In genomic region chr6:163608060-163608752, GRCh38 we compare ENCODE assay signal across 24 cellular contexts.
"Had no signal": no experiment of that assay in that cellular context is flagged by ENCODE, and none has a peak within 500 bp of the region (broad histone marks: within the 10 kb centered on the region; RNA-seq: fewer than 3 reads in every experiment).

No MANE protein-coding gene starts in this region.

- H3K27me3 Mint-ChIP-seq: brain had no signal

- H3K9me3 ChIP-seq: left ventricle myocardium inferior, ovary, prostate gland, stomach, suprapubic skin, tibial nerve, uterus had no signal

- H3K4me1 Mint-ChIP-seq: activated T-helper 17 cell treated with anti-CD3 and anti-CD28 coated beads, Interleukin-2, amount 50 U/mL, for 72 hours had no signal

- H3K36me3 ChIP-seq: left ventricle myocardium inferior, ovary, prostate gland, stomach, suprapubic skin, tibial nerve, uterus had no signal

- H3K27me3 ChIP-seq: foreskin keratinocyte, hepatocyte, ovary, stomach, suprapubic skin, tibial nerve, uterus had no signal

- H3K27ac Mint-ChIP-seq: activated T-cell treated with anti-CD3 and anti-CD28 coated beads, Interleukin-2, amount 50 U/mL, for 24 hours; activated T-helper 17 cell treated with anti-CD3 and anti-CD28 coated beads, Interleukin-2, amount 50 U/mL, for 72 hours; dendritic cell treated with granulocyte-macrophage colony-stimulating factor and Interleukin-4, amounts not matched to agents 40 ng/mL and 50 ng/mL, for 4 days; T-helper 2 cell treated with Interferon-gamma antibody and Interleukin-4, amounts not matched to agents 5 μg/mL and 100 μg/mL, for 36 hours had no signal

- H3K4me1 ChIP-seq: foreskin keratinocyte, prostate gland, stomach, suprapubic skin, tibial nerve, uterus had no signal

- H3K27ac ChIP-seq: foreskin keratinocyte, hepatocyte, left ventricle myocardium inferior, ovary, prostate gland, stomach, suprapubic skin, tibial nerve, uterus had no signal

- H3K4me3 Mint-ChIP-seq: activated T-cell treated with anti-CD3 and anti-CD28 coated beads, Interleukin-2, amount 50 U/mL, for 24 hours; activated T-helper 17 cell treated with anti-CD3 and anti-CD28 coated beads, Interleukin-2, amount 50 U/mL, for 72 hours; brain; dendritic cell treated with granulocyte-macrophage colony-stimulating factor and Interleukin-4, amounts not matched to agents 40 ng/mL and 50 ng/mL, for 4 days; T-helper 2 cell treated with Interferon-gamma antibody and Interleukin-4, amounts not matched to agents 5 μg/mL and 100 μg/mL, for 36 hours had no signal

- H3K9me3 Mint-ChIP-seq: activated T-helper 17 cell treated with anti-CD3 and anti-CD28 coated beads, Interleukin-2, amount 50 U/mL, for 72 hours; immature natural killer cell; T-helper 2 cell treated with Interferon-gamma antibody and Interleukin-4, amounts not matched to agents 5 μg/mL and 100 μg/mL, for 36 hours had no signal

- DNase-seq: activated CD4-positive, alpha-beta T cell treated with anti-CD3 and anti-CD28 coated beads for 1 hour; activated CD8-positive, alpha-beta memory T cell treated with anti-CD3 and anti-CD28 coated beads for 24 hours; activated CD8-positive, alpha-beta memory T cell treated with anti-CD3 and anti-CD28 coated beads, Interleukin-2, amount 50 U/mL, for 4 hours; activated T-cell treated with anti-CD3 and anti-CD28 coated beads, Interleukin-2, amount 50 U/mL, for 24 hours; aorta; effector CD4-positive, alpha-beta T cell; erythroblast; foreskin keratinocyte; left ventricle myocardium inferior; midbrain; ovary; stimulated activated CD4-positive, alpha-beta T cell treated with anti-CD3 and anti-CD28 coated beads, Interleukin-4, amount 100 ng/mL, for 4 hours; stomach; uterus had no signal

- H3K4me3 ChIP-seq: hepatocyte, left ventricle myocardium inferior, ovary, prostate gland, stomach, suprapubic skin, tibial nerve, uterus had no signal

- H3K36me3 Mint-ChIP-seq: activated naive CD4-positive, alpha-beta T cell treated with anti-CD3 and anti-CD28 coated beads, Interleukin-2, amount 50 U/mL, for 72 hours; brain; immature natural killer cell had no signal

- ATAC-seq: activated naive CD4-positive, alpha-beta T cell treated with anti-CD3 and anti-CD28 coated beads, Interleukin-2, amount 50 U/mL, for 72 hours; activated T-helper 17 cell treated with anti-CD3 and anti-CD28 coated beads, Interleukin-2, amount 50 U/mL, for 72 hours; foreskin keratinocyte had no signal
